In the genomic region with DNA sequence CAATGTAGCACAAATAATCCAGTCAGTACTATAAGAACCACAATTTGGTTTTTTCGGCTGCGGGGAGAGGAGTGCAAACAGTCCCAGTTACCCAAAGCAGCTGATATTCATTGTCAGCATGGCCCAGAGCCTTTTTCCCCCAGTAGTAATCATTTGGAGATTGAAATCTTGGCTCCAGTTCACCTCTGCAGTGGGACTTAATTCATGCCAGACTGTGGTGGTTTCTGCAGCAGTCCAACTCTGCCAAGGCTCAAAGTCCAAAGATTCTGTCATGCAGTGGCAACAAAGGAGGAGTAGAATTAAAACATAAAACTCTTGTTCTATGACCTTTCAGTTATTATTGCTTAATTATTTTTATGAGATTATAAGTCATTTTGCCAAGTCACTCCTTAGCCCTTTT, we compare ENCODE assay signal across 2 cellular contexts.
TF ChIP-seq lines count a peak whose summit lies in the region.

No MANE protein-coding gene starts in this region.

TF ChIP-seq in A549, 52 proteins besides CTCF, POLR2A, EP300 and RAD21 (continued from another document):
- TF ChIP-seq, protein P1, sequence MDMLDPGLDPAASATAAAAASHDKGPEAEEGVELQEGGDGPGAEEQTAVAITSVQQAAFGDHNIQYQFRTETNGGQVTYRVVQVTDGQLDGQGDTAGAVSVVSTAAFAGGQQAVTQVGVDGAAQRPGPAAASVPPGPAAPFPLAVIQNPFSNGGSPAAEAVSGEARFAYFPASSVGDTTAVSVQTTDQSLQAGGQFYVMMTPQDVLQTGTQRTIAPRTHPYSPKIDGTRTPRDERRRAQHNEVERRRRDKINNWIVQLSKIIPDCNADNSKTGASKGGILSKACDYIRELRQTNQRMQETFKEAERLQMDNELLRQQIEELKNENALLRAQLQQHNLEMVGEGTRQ (IDR thresholded peaks at IDR 0.05), result no peak
- TF ChIP-seq ZSCAN20 (CRISPR knock-in tag; IDR thresholded peaks at IDR 0.05) (no peak), HOXA7 (CRISPR knock-in tag; IDR thresholded peaks at IDR 0.05) (no peak)
TF ChIP-seq in A549: peak in this region for 0.

TF ChIP-seq in HepG2, 621 proteins besides CTCF, POLR2A, EP300 and RAD21 (continued from another document):
- no peak for TF ChIP-seq HMGXB4 (CRISPR knock-in tag; IDR thresholded peaks at IDR 0.05; ENCODE audit: borderline replicate concordance in 1 of 2, low read depth in 1 of 2)
- peak; percentile 11; the same call in 1 of the 2 replicates for TF ChIP-seq ARID3A (IDR thresholded peaks at IDR 0.05; ENCODE audit: low read depth, low read length)
- TF ChIP-seq STAG1 (CRISPR knock-in tag; IDR thresholded peaks at IDR 0.05), result no peak
